12 cellular contexts compared by ENCODE assay signal in genomic region chr7:36191292-36191920, GRCh38.
DNase-seq lines count a peak whose midpoint lies in the region; ATAC-seq and TF ChIP-seq lines count a peak whose summit lies in the region.
"Had no signal": no experiment of that assay in that cellular context is flagged by ENCODE, and none has a peak within 500 bp of the region (broad histone marks: within the 10 kb centered on the region; RNA-seq: fewer than 3 reads in every experiment).

No MANE protein-coding gene starts in this region.

- H3K27ac ChIP-seq in caudate nucleus (ENCODE audit: low read depth, low read length), result no peak overlapping the region

- no peak for TF ChIP-seq POLR2A in GM18505 (IDR thresholded peaks at IDR 0.05; ENCODE audit: borderline replicate concordance, extremely low read depth, insufficient read depth, insufficient read length)

- H3K4me1 Mint-ChIP-seq in dendritic cell treated with granulocyte-macrophage colony-stimulating factor and Interleukin-4, amounts not matched to agents 40 ng/mL and 50 ng/mL, for 4 days (ENCODE audit: low read depth), result peaks cover 76% of the 10 kb centered on the region
- H3K4me1 Mint-ChIP-seq in stimulated activated memory B cell treated with anti-CD40 and anti-IgM and Interleukin-4, amounts not matched to agents 10 μg/mL and 1 μg/mL and 100 μg/mL, for 72 hours, result peaks cover 31% of the 10 kb centered on the region
- H3K4me1 Mint-ChIP-seq: central memory CD8-positive, alpha-beta T cell had no signal

- peak; percentile 11 for ATAC-seq in GM19328 (IDR thresholded peaks at IDR 0.05; ENCODE audit: unreplicated experiment)
- ATAC-seq in HG03342 (IDR thresholded peaks at IDR 0.05; ENCODE audit: unreplicated experiment), result peak; percentile 27
- ATAC-seq in stimulated activated memory B cell treated with anti-CD40 and anti-IgM and Interleukin-4, amounts not matched to agents 10 μg/mL and 1 μg/mL and 100 μg/mL, for 72 hours, result peak; percentile 3
- ATAC-seq in HG02981 (IDR thresholded peaks at IDR 0.05; ENCODE audit: unreplicated experiment), result no peak
- ATAC-seq in GM18505 (IDR thresholded peaks at IDR 0.05; ENCODE audit: unreplicated experiment), result no peak

- H3K27ac Mint-ChIP-seq in dendritic cell treated with granulocyte-macrophage colony-stimulating factor and Interleukin-4, amounts not matched to agents 40 ng/mL and 50 ng/mL, for 4 days, result peak overlapping the region; percentile 81
- peak overlapping the region; percentile 45 for H3K27ac Mint-ChIP-seq in stimulated activated memory B cell treated with anti-CD40 and anti-IgM and Interleukin-4, amounts not matched to agents 10 μg/mL and 1 μg/mL and 100 μg/mL, for 72 hours

- H3K9me3 Mint-ChIP-seq in dendritic cell treated with granulocyte-macrophage colony-stimulating factor and Interleukin-4, amounts not matched to agents 40 ng/mL and 50 ng/mL, for 4 days, result peaks cover 2% of the 10 kb centered on the region
- H3K9me3 Mint-ChIP-seq in stimulated activated memory B cell treated with anti-CD40 and anti-IgM and Interleukin-4, amounts not matched to agents 10 μg/mL and 1 μg/mL and 100 μg/mL, for 72 hours, result no peaks in the 10 kb centered on the region
- H3K9me3 Mint-ChIP-seq: central memory CD8-positive, alpha-beta T cell had no signal

- DNase-seq in caudate nucleus (lab: John Stamatoyannopoulos, UW), result no peak
- DNase-seq: mesendoderm; MM.1S; stimulated activated naive CD4-positive, alpha-beta T cell treated with Interleukin-2 at 50 U/mL for 16 hours; T1000 had no signal

- peak overlapping the region; percentile 30 for H3K4me3 Mint-ChIP-seq in dendritic cell treated with granulocyte-macrophage colony-stimulating factor and Interleukin-4, amounts not matched to agents 40 ng/mL and 50 ng/mL, for 4 days
- H3K4me3 Mint-ChIP-seq in stimulated activated memory B cell treated with anti-CD40 and anti-IgM and Interleukin-4, amounts not matched to agents 10 μg/mL and 1 μg/mL and 100 μg/mL, for 72 hours, result peak overlapping the region; percentile 32
- H3K4me3 Mint-ChIP-seq: central memory CD8-positive, alpha-beta T cell had no signal

- H3K36me3 Mint-ChIP-seq in dendritic cell treated with granulocyte-macrophage colony-stimulating factor and Interleukin-4, amounts not matched to agents 40 ng/mL and 50 ng/mL, for 4 days (ENCODE audit: low read depth), result peaks cover 34% of the 10 kb centered on the region
- no peaks in the 10 kb centered on the region for H3K36me3 Mint-ChIP-seq in stimulated activated memory B cell treated with anti-CD40 and anti-IgM and Interleukin-4, amounts not matched to agents 10 μg/mL and 1 μg/mL and 100 μg/mL, for 72 hours

- intact Hi-C loops in dendritic cell treated with granulocyte-macrophage colony-stimulating factor and Interleukin-4, amounts not matched to agents 40 ng/mL and 50 ng/mL, for 4 days (cut with micrococcal nuclease), result loop anchor here (5.0 kb wide), 1 partner anchor 91 kb away; no protein-coding TSS in a partner anchor

- peaks cover 3% of the 10 kb centered on the region for H3K27me3 Mint-ChIP-seq in dendritic cell treated with granulocyte-macrophage colony-stimulating factor and Interleukin-4, amounts not matched to agents 40 ng/mL and 50 ng/mL, for 4 days
- H3K27me3 Mint-ChIP-seq in stimulated activated memory B cell treated with anti-CD40 and anti-IgM and Interleukin-4, amounts not matched to agents 10 μg/mL and 1 μg/mL and 100 μg/mL, for 72 hours, result peaks cover 38% of the 10 kb centered on the region

Comparison
In these comparisons a context has a peak if more than half of its experiments do, and no peak if none do; other contexts are left out.
1. ATAC-seq: peak in GM19328 (single experiment), HG03342 (single experiment) and stimulated activated memory B cell treated with anti-CD40 and anti-IgM and Interleukin-4, amounts not matched to agents 10 μg/mL and 1 μg/mL and 100 μg/mL, for 72 hours (single experiment); none in HG02981 (single experiment) and GM18505 (single experiment).